Comparison of ENCODE assay signal across 17 cellular contexts in the genomic region with DNA sequence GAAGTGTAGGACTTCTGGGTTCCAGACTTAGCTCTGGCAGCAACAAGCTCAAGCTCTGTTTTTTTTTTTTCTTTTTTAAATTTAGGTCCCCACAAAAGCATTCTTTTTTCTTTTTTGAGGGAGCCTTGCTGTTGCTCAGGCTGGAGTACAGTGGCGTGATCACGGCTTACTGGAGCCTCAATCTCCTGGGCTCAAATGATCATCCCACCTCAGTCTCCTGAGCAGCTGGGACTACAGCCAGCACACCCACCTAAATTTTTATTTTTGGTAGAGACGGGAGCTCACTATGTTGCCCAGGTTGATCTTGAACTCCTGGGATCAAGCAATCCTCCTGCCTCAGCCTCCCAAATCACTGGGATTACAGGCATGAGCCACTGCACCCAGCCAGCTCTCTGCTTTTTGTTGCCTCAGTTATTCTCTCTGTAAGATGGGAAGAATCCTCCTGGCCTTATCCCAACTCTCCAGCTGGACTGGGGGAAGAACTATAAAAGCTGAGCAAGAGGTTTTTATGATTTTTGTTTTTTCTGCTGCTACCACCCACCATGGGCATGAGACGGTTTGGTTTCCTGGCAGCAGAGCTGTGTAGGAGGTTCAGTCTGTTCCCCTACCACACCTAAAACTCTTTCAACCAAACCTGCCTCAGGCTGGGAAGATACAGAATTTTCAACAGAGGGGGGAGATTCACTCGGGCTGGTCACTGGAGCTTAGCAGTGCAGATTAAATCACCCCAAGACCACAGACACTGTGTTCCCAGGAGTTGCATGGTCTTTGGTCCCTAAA. TPM values are rescaled to one million over a fixed set of nuclear protein-coding genes. Genes with fewer than 3 reads are reported as not detected.
A peak's percentile ranks its signal among the peaks of the same experiment; 100 is the strongest.
DNase-seq lines count a peak whose midpoint lies in the region; ATAC-seq and TF ChIP-seq lines count a peak whose summit lies in the region.
"Had no signal": no experiment of that assay in that cellular context is flagged by ENCODE, and none has a peak within 500 bp of the region (broad histone marks: within the 10 kb centered on the region; RNA-seq: fewer than 3 reads in every experiment).

No MANE protein-coding gene starts in this region.

- peaks cover 0 to 2% (median 0%) of the 10 kb centered on the region in 11 donors for H3K9me3 Mint-ChIP-seq in naive thymus-derived CD4-positive, alpha-beta T cell
- H3K9me3 Mint-ChIP-seq: activated B cell treated with CpG ODN at 0.5 μM for 24 hours had no signal

- CTCF ChIA-PET in AG04450 (lab: Charles Lee), result interaction anchor here (0.8 to 1.4 kb wide), 3 partner anchors 10 to 26 kb away, joined by 3 to 5 read pairs (median 4); no protein-coding TSS in a partner anchor
- CTCF ChIA-PET in naive thymus-derived CD4-positive, alpha-beta T cell (lab: Charles Lee), result interaction anchor here (0.8 to 3.0 kb wide), 8 partner anchors 10 to 306 kb away, joined by 3 to 19 read pairs (median 4); a partner anchor contains a TSS

- peak overlapping the region; percentile 42 to 79 (median 72) for H3K4me3 Mint-ChIP-seq in naive thymus-derived CD4-positive, alpha-beta T cell
- H3K4me3 Mint-ChIP-seq: activated B cell treated with CpG ODN at 0.5 μM for 24 hours, B cell had no signal

- H4K20me1 ChIP-seq in GM23248 (ENCODE audit: insufficient read depth), result no peaks in the 10 kb centered on the region

- H3K27me3 Mint-ChIP-seq in naive thymus-derived CD4-positive, alpha-beta T cell, result no peaks in the 10 kb centered on the region
- H3K27me3 Mint-ChIP-seq: activated B cell treated with CpG ODN at 0.5 μM for 24 hours, B cell had no signal

- in situ Hi-C loops in GM23248 (cut with MboI), result no loop called here

- 81% methylated on average over 5 of the region's 5 CpGs for whole genome bisulfite sequencing in GM23248 (ENCODE audit: low coverage in 1 of 2, low lambda C conversion rate in 2 of 2, missing lambda C conversion rate in 2 of 2), 2 experiments

- no peak for DNase-seq in AG04450 (ENCODE audit: low read depth, low spot score)
- DNase-seq in GM23248, result no peak
- DNase-seq in adipocyte (ENCODE audit: low read depth), result no peak
- DNase-seq in naive thymus-derived CD4-positive, alpha-beta T cell, result peak in 4 of 9 donors; percentile 25 to 44 (median 30)
- no peak for DNase-seq in NCI-H1436 treated with DMSO at 0.1 percent for 48 hours (lab: John Stamatoyannopoulos, UW)
- DNase-seq in HT-29 (ENCODE audit: low spot score), result no peak
- DNase-seq: activated B cell treated with CpG ODN at 0.5 μM for 24 hours, esophagus squamous epithelium, left ventricle myocardium inferior, NCI-H2171, NCI-H526 treated with DMSO at 0.1 percent for 48 hours, ovary, SIG-M5, stomach had no signal

- H3K27me3 ChIP-seq in AG04450 (ENCODE audit: control insufficient read depth, insufficient read depth, low read length), result no peaks in the 10 kb centered on the region
- H3K27me3 ChIP-seq in GM23248 (replicated peaks; ENCODE audit: insufficient read depth), result no peaks in the 10 kb centered on the region
- H3K27me3 ChIP-seq in adipocyte (replicated peaks; ENCODE audit: control insufficient read depth, insufficient read depth, low read length), result no peaks in the 10 kb centered on the region
- no peaks in the 10 kb centered on the region for H3K27me3 ChIP-seq in naive thymus-derived CD4-positive, alpha-beta T cell (ENCODE audit: control insufficient read depth in 2 of 2, insufficient read depth in 2 of 2, low read length in 2 of 2)
- H3K27me3 ChIP-seq: esophagus squamous epithelium, ovary, stomach had no signal

- H3K27ac Mint-ChIP-seq in naive thymus-derived CD4-positive, alpha-beta T cell, result peak overlapping the region; percentile 68 to 99 (median 91)
- H3K27ac Mint-ChIP-seq: activated B cell treated with CpG ODN at 0.5 μM for 24 hours, B cell had no signal

- H3K4me3 ChIP-seq in AG04450 (ENCODE audit: low read depth, low read length) (no peak overlapping the region), GM23248 (no peak overlapping the region), adipocyte (ENCODE audit: low read length) (no peak overlapping the region)
- H3K4me3 ChIP-seq in naive thymus-derived CD4-positive, alpha-beta T cell (ENCODE audit: low read length), result peak overlapping the region; percentile 40
- H3K4me3 ChIP-seq: esophagus squamous epithelium, left ventricle myocardium inferior, ovary, stomach had no signal

- peaks cover 34% of the 10 kb centered on the region for H3K4me1 ChIP-seq in GM23248 (ENCODE audit: insufficient read depth)
- H3K4me1 ChIP-seq in adipocyte (ENCODE audit: control insufficient read depth, insufficient read depth, low read length), result peaks cover 2% of the 10 kb centered on the region
- H3K4me1 ChIP-seq in naive thymus-derived CD4-positive, alpha-beta T cell (ENCODE audit: control insufficient read depth in 2 of 2, insufficient read depth in 2 of 2, low read length in 2 of 2), result peaks cover 0 to 38% of the 10 kb centered on the region in 2 donors
- H3K4me1 ChIP-seq: left ventricle myocardium inferior had no signal

- peaks cover 22 to 65% (median 56%) of the 10 kb centered on the region in 7 donors for H3K4me1 Mint-ChIP-seq in naive thymus-derived CD4-positive, alpha-beta T cell
- H3K4me1 Mint-ChIP-seq: activated B cell treated with CpG ODN at 0.5 μM for 24 hours, B cell had no signal

- H3K36me3 ChIP-seq in GM23248 (ENCODE audit: low read depth), result peaks cover 56% of the 10 kb centered on the region
- peaks cover 70% of the 10 kb centered on the region for H3K36me3 ChIP-seq in adipocyte (ENCODE audit: control insufficient read depth, insufficient read depth, low read length, severe bottlenecking)
- peaks cover 7 to 58% (median 11%) of the 10 kb centered on the region in 3 experiments for H3K36me3 ChIP-seq in naive thymus-derived CD4-positive, alpha-beta T cell (ENCODE audit: control insufficient read depth in 2 of 3, insufficient read depth in 3 of 3, low read length in 3 of 3)
- H3K36me3 ChIP-seq: ovary had no signal

- H3K36me3 Mint-ChIP-seq in naive thymus-derived CD4-positive, alpha-beta T cell, result peaks cover 8 to 56% (median 36%) of the 10 kb centered on the region in 5 donors

- H3K27ac ChIP-seq in AG04450 (ENCODE audit: low read depth, low read length) (peak overlapping the region; percentile 21), GM23248 (peak overlapping the region; percentile 41)
- peak overlapping the region; percentile 62 for H3K27ac ChIP-seq in naive thymus-derived CD4-positive, alpha-beta T cell (ENCODE audit: low read depth, low read length)
- H3K27ac ChIP-seq: left ventricle myocardium inferior, ovary, stomach had no signal

- no peak for TF ChIP-seq CTCF in AG04450 (IDR thresholded peaks at IDR 0.05; ENCODE audit: low read depth, low read length)

- POLR2A ChIA-PET in AG04450 (lab: Yijun Ruan, JAX), result interaction anchor here (0.8 to 1.2 kb wide), 2 partner anchors 11 to 16 kb away, joined by 3 read pairs; no protein-coding TSS in a partner anchor
- POLR2A ChIA-PET in naive thymus-derived CD4-positive, alpha-beta T cell (lab: Charles Lee), result interaction anchor here (0.6 to 8.4 kb wide), 6 partner anchors 8 to 860 kb away, joined by 3 to 90 read pairs (median 4); a partner anchor contains a TSS

- H3K9me3 ChIP-seq in AG04450 (ENCODE audit: control insufficient read depth, insufficient read depth, low read length) (no peaks in the 10 kb centered on the region), GM23248 (ENCODE audit: low read depth) (no peaks in the 10 kb centered on the region), adipocyte (ENCODE audit: control insufficient read depth, low read length) (no peaks in the 10 kb centered on the region)
- H3K9me3 ChIP-seq in naive thymus-derived CD4-positive, alpha-beta T cell (ENCODE audit: control insufficient read depth in 2 of 3, low read length in 3 of 3), result no peaks in the 10 kb centered on the region
- H3K9me3 ChIP-seq: esophagus squamous epithelium, left ventricle myocardium inferior, ovary, stomach had no signal

- intact Hi-C loops in naive thymus-derived CD4-positive, alpha-beta T cell (cut with micrococcal nuclease), result loop anchor here in 1 of 2 donors (1.0 kb wide), 1 partner anchor 9 kb away; no protein-coding TSS in a partner anchor

- peak; percentile 71 for ATAC-seq in naive thymus-derived CD4-positive, alpha-beta T cell
- no peak for ATAC-seq in GM18907 (IDR thresholded peaks at IDR 0.05; ENCODE audit: unreplicated experiment)
- ATAC-seq: sciatic nerve had no signal

- peaks cover 66% of the 10 kb centered on the region for H3F3A ChIP-seq in GM23248 (ENCODE audit: insufficient read depth)

- no peak overlapping the region for H2AFZ ChIP-seq in GM23248

- H3K9ac ChIP-seq in GM23248 (peak overlapping the region; percentile 41), adipocyte (ENCODE audit: low read length) (peak overlapping the region; percentile 2)

- H3K79me2 ChIP-seq in GM23248 (ENCODE audit: insufficient read depth), result peaks cover 31% of the 10 kb centered on the region

- H3K9me2 ChIP-seq in GM23248 (ENCODE audit: insufficient read depth), result no peaks in the 10 kb centered on the region

- no peak overlapping the region for H3K4me2 ChIP-seq in GM23248 (ENCODE audit: unreplicated experiment)

RNA-seq across cellular contexts. Expression of a gene that starts 11.6 kb away (rescaled TPM):
- polyA plus RNA-seq in AG04450 (2011; rRNA removed), result 4.1 and 4.2 TPM in 2 replicates
- 1.4 and 3.0 TPM in 2 replicates for polyA minus RNA-seq in AG04450 (2011; rRNA and poly(A)+ RNA removed)
- 6.6 and 18.3 TPM in 2 replicates for total RNA-seq in GM23248 (2014; rRNA removed; shearing (Covaris generic))
- 8.1 and 8.5 TPM in 2 replicates for polyA plus RNA-seq in GM23248 (2016; fragmentation: Nextera tagmentation; extraction: Ambion mirVana)
- total RNA-seq in naive thymus-derived CD4-positive, alpha-beta T cell, result 10 to 100 TPM; 10.2 to 68.2 (median 23.6) TPM
- 10 to 100 TPM; 26.7 to 30.4 TPM for polyA plus RNA-seq in naive thymus-derived CD4-positive, alpha-beta T cell
- 43.7 and 46.8 TPM in 2 replicates for total RNA-seq in HT-29 (2014; rRNA removed; shearing (Covaris generic))

RNA-seq across cellular contexts. Expression of a gene that starts 17.1 kb away (rescaled TPM):
- polyA plus RNA-seq in AG04450 (2011; rRNA removed), result 15.8 and 17.7 TPM in 2 replicates
- polyA minus RNA-seq in AG04450 (2011; rRNA and poly(A)+ RNA removed), result 21.5 and 33.0 TPM in 2 replicates
- 41.9 and 54.6 TPM in 2 replicates for total RNA-seq in GM23248 (2014; rRNA removed; shearing (Covaris generic))
- polyA plus RNA-seq in GM23248 (2016; fragmentation: Nextera tagmentation; extraction: Ambion mirVana), result 23.3 and 26.6 TPM in 2 replicates
- total RNA-seq in naive thymus-derived CD4-positive, alpha-beta T cell, result 100 to 1,000 TPM in 1 of 5 experiments, 10 to 100 TPM in 4; 10.7 to 147 (median 16.5) TPM
- 10 to 100 TPM; 12.7 to 20.7 TPM for polyA plus RNA-seq in naive thymus-derived CD4-positive, alpha-beta T cell
- total RNA-seq in HT-29 (2014; rRNA removed; shearing (Covaris generic)), result 2.2 and 3.0 TPM in 2 replicates

RNA-seq across cellular contexts. Expression of a gene that starts 26.7 kb away (rescaled TPM):
- polyA plus RNA-seq in AG04450 (2011; rRNA removed) (11.4 and 12.1 TPM in 2 replicates), GM23248 (2016; fragmentation: Nextera tagmentation; extraction: Ambion mirVana) (2.7 and 2.9 TPM in 2 replicates)
- polyA minus RNA-seq in AG04450 (2011; rRNA and poly(A)+ RNA removed), result 21.1 and 25.1 TPM in 2 replicates
- total RNA-seq in GM23248 (2014; rRNA removed; shearing (Covaris generic)), result 29.9 and 45.1 TPM in 2 replicates
- total RNA-seq in naive thymus-derived CD4-positive, alpha-beta T cell, result 10 to 100 TPM in 1 of 5 experiments, 1 to 10 TPM in 4; 4.3 to 10.8 (median 5.3) TPM
- polyA plus RNA-seq in naive thymus-derived CD4-positive, alpha-beta T cell, result 1 to 10 TPM in 1 of 2 donors, under 1 TPM in 1; 0.08 to 1.1 TPM
- 4.8 and 9.5 TPM in 2 replicates for total RNA-seq in HT-29 (2014; rRNA removed; shearing (Covaris generic))

RNA-seq across cellular contexts. Expression of a gene that starts 57.1 kb away (rescaled TPM):
- 1.6 and 1.8 TPM in 2 replicates for polyA plus RNA-seq in AG04450 (2011; rRNA removed)
- 0.83 and 1.8 TPM in 2 replicates for polyA minus RNA-seq in AG04450 (2011; rRNA and poly(A)+ RNA removed)
- 5.0 and 9.2 TPM in 2 replicates for total RNA-seq in GM23248 (2014; rRNA removed; shearing (Covaris generic))
- polyA plus RNA-seq in GM23248 (2016; fragmentation: Nextera tagmentation; extraction: Ambion mirVana), result 2.5 and 2.7 TPM in 2 replicates
- 1 to 10 TPM; 1.8 to 6.9 (median 3.2) TPM for total RNA-seq in naive thymus-derived CD4-positive, alpha-beta T cell
- 1 to 10 TPM; 1.4 to 2.1 TPM for polyA plus RNA-seq in naive thymus-derived CD4-positive, alpha-beta T cell
- 3.6 and 5.5 TPM in 2 replicates for total RNA-seq in HT-29 (2014; rRNA removed; shearing (Covaris generic))

RNA-seq across cellular contexts. Expression of a gene that starts 57.2 kb away (rescaled TPM):
- polyA plus RNA-seq in AG04450 (2011; rRNA removed) (53.1 and 82.7 TPM in 2 replicates), GM23248 (2016; fragmentation: Nextera tagmentation; extraction: Ambion mirVana) (75.0 and 88.3 TPM in 2 replicates)
- polyA minus RNA-seq in AG04450 (2011; rRNA and poly(A)+ RNA removed), result 110 and 164 TPM in 2 replicates
- 9.1 and 12.9 TPM in 2 replicates for total RNA-seq in GM23248 (2014; rRNA removed; shearing (Covaris generic))
- 100 to 1,000 TPM; 267 to 341 (median 284) TPM for total RNA-seq in naive thymus-derived CD4-positive, alpha-beta T cell
- polyA plus RNA-seq in naive thymus-derived CD4-positive, alpha-beta T cell, result 100 to 1,000 TPM in 1 of 2 donors, 10 to 100 TPM in 1; 83.2 to 115 TPM
- 42.3 and 50.8 TPM in 2 replicates for total RNA-seq in HT-29 (2014; rRNA removed; shearing (Covaris generic))
